Comparison of ENCODE assay signal across 10 cellular contexts in the genomic region with DNA sequence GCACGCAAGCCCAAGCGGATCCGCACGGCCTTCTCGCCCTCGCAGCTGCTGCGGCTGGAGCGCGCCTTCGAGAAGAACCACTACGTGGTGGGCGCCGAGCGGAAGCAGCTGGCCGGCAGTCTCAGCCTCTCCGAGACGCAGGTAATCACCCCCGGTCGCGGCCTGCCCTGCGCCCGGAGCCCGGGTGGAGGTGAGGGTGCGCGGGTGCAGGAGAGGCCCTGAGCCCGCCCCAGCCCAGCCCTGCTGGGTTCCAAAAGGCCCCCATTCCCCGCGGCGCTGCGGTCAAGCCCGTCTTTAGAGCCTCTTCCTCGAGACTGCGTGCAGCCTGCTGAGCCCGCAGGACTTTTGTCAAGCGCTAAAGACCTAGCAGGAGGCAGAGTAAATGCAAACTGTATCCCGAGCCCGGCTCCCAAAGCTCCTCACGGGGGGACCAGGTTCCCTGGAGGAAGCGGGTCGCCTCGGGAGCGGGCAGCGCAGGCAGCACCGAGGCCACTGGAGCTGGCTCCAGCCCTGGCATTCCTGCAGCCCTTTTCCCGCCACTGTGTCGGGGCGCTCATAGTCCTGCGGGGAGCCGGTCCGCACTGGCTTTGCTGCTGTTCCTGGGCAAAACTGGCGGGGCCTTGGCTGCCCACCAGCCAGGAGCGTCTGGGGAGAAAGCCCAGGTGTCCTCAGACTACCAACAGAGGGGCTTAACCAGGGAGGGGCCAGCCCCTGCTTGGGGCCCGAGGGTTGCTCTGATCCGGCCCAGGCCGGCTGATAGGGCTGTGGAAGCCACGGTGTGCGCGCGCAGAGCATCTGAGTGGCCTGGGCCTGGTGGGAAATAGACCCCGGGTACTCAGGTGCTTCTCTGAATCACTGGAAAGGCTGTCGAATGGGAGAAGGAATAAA. TPM values are rescaled to one million over a fixed set of nuclear protein-coding genes. Genes with fewer than 3 reads are reported as not detected.
DNase-seq lines count a peak whose midpoint lies in the region; ATAC-seq lines count a peak whose summit lies in the region.
"Had no signal": no experiment of that assay in that cellular context is flagged by ENCODE, and none has a peak within 500 bp of the region (broad histone marks: within the 10 kb centered on the region; RNA-seq: fewer than 3 reads in every experiment).

No MANE protein-coding gene starts in this region.

- DNase-seq in ELF-1 (ENCODE audit: low read depth, low spot score), result peak; percentile 55
- peak; percentile 57 for DNase-seq in activated CD8-positive, alpha-beta memory T cell treated with anti-CD3 and anti-CD28 coated beads, Interleukin-2, amount 10 ng/mL, durations not matched to agents 7 days and 5 days
- DNase-seq in myocyte (ENCODE audit: low read depth), result peak; percentile 48
- no peak for DNase-seq in NAMALWA (ENCODE audit: low spot score)
- no peak for DNase-seq in SKM-1 treated with dmso at 0.1 percent for 144 hours (lab: John Stamatoyannopoulos, UW; ENCODE audit: unreplicated experiment)
- no peak for DNase-seq in NCI-H187 treated with DMSO at 0.1 percent for 48 hours (lab: John Stamatoyannopoulos, UW)
- DNase-seq: PC-9 had no signal

- no peaks in the 10 kb centered on the region for H3K9me3 Mint-ChIP-seq in activated CD8-positive, alpha-beta memory T cell treated with anti-CD3 and anti-CD28 coated beads, Interleukin-2, amount 10 ng/mL, durations not matched to agents 7 days and 5 days (ENCODE audit: low read depth)
- H3K9me3 Mint-ChIP-seq: stimulated activated naive CD8-positive, alpha-beta T cell treated with anti-CD3 and anti-CD28 coated beads, Interleukin-15, Interleukin-2, amounts not matched to agents 100 ng/mL and 50 ng/mL, for 24 hours had no signal

- CTCF ChIA-PET in activated CD8-positive, alpha-beta memory T cell treated with anti-CD3 and anti-CD28 coated beads, Interleukin-2, amount 10 ng/mL, durations not matched to agents 7 days and 5 days (lab: Charles Lee), result interaction anchor here (0.6 to 5.5 kb wide), 4 partner anchors 32 to 69 kb away, joined by 3 to 26 read pairs (median 8); no protein-coding TSS in a partner anchor

- no peak overlapping the region for H3K27ac Mint-ChIP-seq in activated CD8-positive, alpha-beta memory T cell treated with anti-CD3 and anti-CD28 coated beads, Interleukin-2, amount 10 ng/mL, durations not matched to agents 7 days and 5 days
- H3K27ac Mint-ChIP-seq: stimulated activated naive CD8-positive, alpha-beta T cell treated with anti-CD3 and anti-CD28 coated beads, Interleukin-15, Interleukin-2, amounts not matched to agents 100 ng/mL and 50 ng/mL, for 24 hours had no signal

- ATAC-seq in GM21526 (IDR thresholded peaks at IDR 0.05; ENCODE audit: low FRiP score, unreplicated experiment), result peak; percentile 48
- ATAC-seq in activated CD8-positive, alpha-beta memory T cell treated with anti-CD3 and anti-CD28 coated beads, Interleukin-2, amount 10 ng/mL, durations not matched to agents 7 days and 5 days, result peak; percentile 42
- no peak for ATAC-seq in HG03045 (IDR thresholded peaks at IDR 0.05; ENCODE audit: unreplicated experiment)

- H3K4me1 Mint-ChIP-seq in activated CD8-positive, alpha-beta memory T cell treated with anti-CD3 and anti-CD28 coated beads, Interleukin-2, amount 10 ng/mL, durations not matched to agents 7 days and 5 days, result peaks cover 14% of the 10 kb centered on the region

- H3K4me3 Mint-ChIP-seq in activated CD8-positive, alpha-beta memory T cell treated with anti-CD3 and anti-CD28 coated beads, Interleukin-2, amount 10 ng/mL, durations not matched to agents 7 days and 5 days, result no peak overlapping the region
- H3K4me3 Mint-ChIP-seq: stimulated activated naive CD8-positive, alpha-beta T cell treated with anti-CD3 and anti-CD28 coated beads, Interleukin-15, Interleukin-2, amounts not matched to agents 100 ng/mL and 50 ng/mL, for 24 hours had no signal

- no peaks in the 10 kb centered on the region for H3K36me3 Mint-ChIP-seq in activated CD8-positive, alpha-beta memory T cell treated with anti-CD3 and anti-CD28 coated beads, Interleukin-2, amount 10 ng/mL, durations not matched to agents 7 days and 5 days

- H3K27me3 Mint-ChIP-seq in activated CD8-positive, alpha-beta memory T cell treated with anti-CD3 and anti-CD28 coated beads, Interleukin-2, amount 10 ng/mL, durations not matched to agents 7 days and 5 days, result peaks cover 62% of the 10 kb centered on the region

RNA-seq across cellular contexts. Expression of a gene that starts 7.3 kb away (rescaled TPM):
- total RNA-seq in activated CD8-positive, alpha-beta memory T cell treated with anti-CD3 and anti-CD28 coated beads, Interleukin-2, amount 10 ng/mL, durations not matched to agents 7 days and 5 days, result not detected
- total RNA-seq in myocyte, result not detected in 2 replicates
- polyA plus RNA-seq in myocyte (2012), result 0.03 TPM
- total RNA-seq: PC-9 had no signal

RNA-seq across cellular contexts. Expression of a gene that starts 37.4 kb away (rescaled TPM):
- total RNA-seq in activated CD8-positive, alpha-beta memory T cell treated with anti-CD3 and anti-CD28 coated beads, Interleukin-2, amount 10 ng/mL, durations not matched to agents 7 days and 5 days, result 1 to 10 TPM; 1.3 to 3.1 TPM
- 26.4 and 27.0 TPM in 2 replicates for total RNA-seq in myocyte
- polyA plus RNA-seq in myocyte (2012), result 32.5 TPM

Comparison
In these comparisons a context has a peak if more than half of its experiments do, and no peak if none do; other contexts are left out.
1. DNase-seq: peak in ELF-1 (single experiment), activated CD8-positive, alpha-beta memory T cell treated with anti-CD3 and anti-CD28 coated beads, Interleukin-2, amount 10 ng/mL, durations not matched to agents 7 days and 5 days (single experiment) and myocyte (single experiment); none in NAMALWA (single experiment), SKM-1 treated with dmso at 0.1 percent for 144 hours (single experiment) and NCI-H187 treated with DMSO at 0.1 percent for 48 hours (single experiment).